ENCODE assay signal across 12 cellular contexts in the genomic region with DNA sequence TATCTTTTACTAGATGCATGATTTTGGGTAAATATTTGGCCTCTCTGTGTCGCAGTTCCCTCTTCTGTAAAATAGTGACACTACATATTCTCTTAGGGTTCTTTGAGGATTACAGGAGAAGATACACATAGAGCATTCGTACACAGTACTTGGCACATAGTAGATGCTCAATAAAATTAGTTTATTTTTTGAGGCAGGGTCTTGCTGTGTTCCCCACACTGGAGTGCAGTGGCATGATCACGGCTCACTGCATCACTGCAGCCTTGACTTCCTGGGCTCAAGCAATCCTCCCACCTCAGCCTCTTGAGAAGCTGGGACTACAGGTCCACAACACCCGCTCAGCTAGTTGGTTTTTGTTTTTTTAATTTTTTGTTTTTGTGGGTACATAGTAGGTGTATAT. TPM values are rescaled to one million over a fixed set of nuclear protein-coding genes. Genes with fewer than 3 reads are reported as not detected.
A peak's percentile ranks its signal among the peaks of the same experiment; 100 is the strongest.
DNase-seq lines count a peak whose midpoint lies in the region; ATAC-seq and TF ChIP-seq lines count a peak whose summit lies in the region.
"Had no signal": no experiment of that assay in that cellular context is flagged by ENCODE, and none has a peak within 500 bp of the region (broad histone marks: within the 10 kb centered on the region; RNA-seq: fewer than 3 reads in every experiment).

No MANE protein-coding gene starts in this region.

- DNase-seq in CD4-positive, alpha-beta memory T cell = no peak
- DNase-seq in HCT116 (ENCODE audit: low read depth, low spot score) (no peak), NCI-H748 (lab: John Stamatoyannopoulos, UW; ENCODE audit: unreplicated experiment) (no peak), tibial nerve (ENCODE audit: low spot score in 2 of 2) (no peak)
- no peak for DNase-seq in naive thymus-derived CD8-positive, alpha-beta T cell
- DNase-seq: central memory CD4-positive, alpha-beta T cell; DMS153; NCI-H2081 treated with DMSO at 0.1 percent for 48 hours; substantia nigra had no signal

- H3K4me3 Mint-ChIP-seq in CD4-positive, alpha-beta memory T cell = peak overlapping the region; percentile 93 to 99 (median 98)
- H3K4me3 Mint-ChIP-seq in activated T-helper 17 cell treated with anti-CD3 and anti-CD28 coated beads, Interleukin-2, amount 50 U/mL, for 72 hours = peak overlapping the region; percentile 92
- H3K4me3 Mint-ChIP-seq in naive thymus-derived CD8-positive, alpha-beta T cell = peak overlapping the region; percentile 85 to 100 (median 95)

- H3K4me2 ChIP-seq in HCT116 (ENCODE audit: low read length) = peak overlapping the region; percentile 89; the same call in 1 of the 2 replicates

- no peak for TF ChIP-seq RAD21 in HCT116 (IDR thresholded peaks at IDR 0.05; ENCODE audit: low read depth)

- no peaks in the 10 kb centered on the region for H3K9me3 Mint-ChIP-seq in CD4-positive, alpha-beta memory T cell
- H3K9me3 Mint-ChIP-seq in activated T-helper 17 cell treated with anti-CD3 and anti-CD28 coated beads, Interleukin-2, amount 50 U/mL, for 72 hours = no peaks in the 10 kb centered on the region
- no peaks in the 10 kb centered on the region for H3K9me3 Mint-ChIP-seq in naive thymus-derived CD8-positive, alpha-beta T cell

- peaks cover 18 to 34% (median 25%) of the 10 kb centered on the region in 4 donors for H3K4me1 Mint-ChIP-seq in CD4-positive, alpha-beta memory T cell
- H3K4me1 Mint-ChIP-seq in activated T-helper 17 cell treated with anti-CD3 and anti-CD28 coated beads, Interleukin-2, amount 50 U/mL, for 72 hours = peaks cover 4% of the 10 kb centered on the region
- H3K4me1 Mint-ChIP-seq in naive thymus-derived CD8-positive, alpha-beta T cell = peaks cover 16 to 39% (median 32%) of the 10 kb centered on the region in 4 donors

- ATAC-seq in HCT116 (no peak), HG03442 (IDR thresholded peaks at IDR 0.05; ENCODE audit: unreplicated experiment) (no peak)
- no peak for ATAC-seq in activated T-helper 17 cell treated with anti-CD3 and anti-CD28 coated beads, Interleukin-2, amount 50 U/mL, for 72 hours (replicated peaks)
- no peak for ATAC-seq in naive thymus-derived CD8-positive, alpha-beta T cell

- H3K27me3 Mint-ChIP-seq in CD4-positive, alpha-beta memory T cell = no peaks in the 10 kb centered on the region
- H3K27me3 Mint-ChIP-seq in activated T-helper 17 cell treated with anti-CD3 and anti-CD28 coated beads, Interleukin-2, amount 50 U/mL, for 72 hours = no peaks in the 10 kb centered on the region
- H3K27me3 Mint-ChIP-seq in naive thymus-derived CD8-positive, alpha-beta T cell = no peaks in the 10 kb centered on the region

- no peaks in the 10 kb centered on the region for H3K9me3 ChIP-seq in CD4-positive, alpha-beta memory T cell (ENCODE audit: control insufficient read depth in 1 of 2, low read length in 2 of 2)
- H3K9me3 ChIP-seq in HCT116 (ENCODE audit: control insufficient read depth in 1 of 2, insufficient read depth in 1 of 2, low read depth in 1 of 2, low read length in 2 of 2) (no peaks in the 10 kb centered on the region), tibial nerve (no peaks in the 10 kb centered on the region)
- H3K9me3 ChIP-seq: esophagus muscularis mucosa had no signal

- peaks cover 8 to 13% of the 10 kb centered on the region in 2 donors for H3K36me3 Mint-ChIP-seq in CD4-positive, alpha-beta memory T cell
- H3K36me3 Mint-ChIP-seq in activated T-helper 17 cell treated with anti-CD3 and anti-CD28 coated beads, Interleukin-2, amount 50 U/mL, for 72 hours (ENCODE audit: low read depth) = peaks cover 12% of the 10 kb centered on the region
- peaks cover 0 to 20% (median 4%) of the 10 kb centered on the region in 3 donors for H3K36me3 Mint-ChIP-seq in naive thymus-derived CD8-positive, alpha-beta T cell

- H3K27me3 ChIP-seq in CD4-positive, alpha-beta memory T cell (ENCODE audit: insufficient read depth, low read length) = no peaks in the 10 kb centered on the region
- H3K27me3 ChIP-seq in HCT116 (ENCODE audit: insufficient read depth, low read length) (no peaks in the 10 kb centered on the region), tibial nerve (no peaks in the 10 kb centered on the region)
- H3K27me3 ChIP-seq: esophagus muscularis mucosa had no signal

- CTCF ChIA-PET in CD4-positive, alpha-beta memory T cell (lab: Charles Lee; ENCODE audit: partially characterized antibody) = interaction anchor here (0.5 to 2.7 kb wide), 6 partner anchors 8 to 367 kb away, joined by 3 to 8 read pairs (median 4); a partner anchor contains a TSS
- CTCF ChIA-PET in HCT116 (lab: Charles Lee) = interaction anchor here (0.8 kb wide), 1 partner anchor 56 kb away, joined by 3 read pairs; no protein-coding TSS in a partner anchor

- H4K20me1 ChIP-seq in HCT116 (ENCODE audit: insufficient read depth) = no peaks in the 10 kb centered on the region; the same call in 1 of the 2 replicates

- peak overlapping the region in 2 of 7 donors; percentile 85 to 95 for H3K27ac Mint-ChIP-seq in CD4-positive, alpha-beta memory T cell
- H3K27ac Mint-ChIP-seq in activated T-helper 17 cell treated with anti-CD3 and anti-CD28 coated beads, Interleukin-2, amount 50 U/mL, for 72 hours = no peak overlapping the region
- peak overlapping the region in 3 of 10 donors; percentile 11 to 78 (median 68) for H3K27ac Mint-ChIP-seq in naive thymus-derived CD8-positive, alpha-beta T cell

- POLR2A ChIA-PET in CD4-positive, alpha-beta memory T cell (lab: Charles Lee; ENCODE audit: partially characterized antibody) = interaction anchor here (2.0 to 3.5 kb wide), 3 partner anchors 15 to 212 kb away, joined by 5 to 25 read pairs (median 9); a partner anchor contains a TSS
- POLR2A ChIA-PET in HCT116 (lab: Charles Lee) = interaction anchor here (0.7 to 0.9 kb wide), 4 partner anchors 10 to 296 kb away, joined by 3 to 4 read pairs (median 3); no protein-coding TSS in a partner anchor
- POLR2A ChIA-PET in naive thymus-derived CD8-positive, alpha-beta T cell (lab: Charles Lee) = interaction anchor here (1.0 to 3.7 kb wide), 3 partner anchors 8 to 176 kb away, joined by 3 to 14 read pairs (median 10); no protein-coding TSS in a partner anchor

- TSS peak; percentile 34 for BruUV-seq in HCT116 (replicated peaks; lab: Mats Ljungman, UMichigan)

- 88 to 97% methylated on average over 4 of the region's 4 CpGs for WGBS in tibial nerve, 2 donors

- no peaks in the 10 kb centered on the region for H3K9me2 ChIP-seq in HCT116 (ENCODE audit: insufficient read depth)

- TF ChIP-seq EP300 in tibial nerve (IDR thresholded peaks at IDR 0.05) = no peak

- H2AFZ ChIP-seq in HCT116 (ENCODE audit: low read depth, low read length, poor library complexity, severe bottlenecking) = no peak overlapping the region

- no peak overlapping the region for H3K27ac ChIP-seq in CD4-positive, alpha-beta memory T cell (ENCODE audit: low read depth, low read length)
- no peak overlapping the region for H3K27ac ChIP-seq in HCT116 (ENCODE audit: low read depth, low read length)
- no peak overlapping the region for H3K27ac ChIP-seq in tibial nerve

- RAD21 ChIA-PET in HCT116 (lab: Charles Lee; ENCODE audit: low non-redundant PET in 1 of 2, low total read pairs in 2 of 2, uncharacterized antibody in 2 of 2, unreplicated experiment in 2 of 2) = no interaction called here

- H3K9ac ChIP-seq in HCT116 (ENCODE audit: low read length) = no peak overlapping the region

- peaks cover 12% of the 10 kb centered on the region; the same call in 1 of the 2 replicates for H3K79me2 ChIP-seq in HCT116 (ENCODE audit: insufficient read depth, low read length)

- intact Hi-C loops in CD4-positive, alpha-beta memory T cell (cut with micrococcal nuclease) = loop anchor here (2.0 to 10.0 kb wide), 2 partner anchors 15 to 117 kb away; no protein-coding TSS in a partner anchor
- intact Hi-C loops in HCT116 (cut with micrococcal nuclease) = loop anchor here (2.0 to 5.0 kb wide), 3 partner anchors 233 to 369 kb away; a partner anchor contains a TSS

- H3K36me3 ChIP-seq in CD4-positive, alpha-beta memory T cell (ENCODE audit: insufficient read depth, low read length) = no peaks in the 10 kb centered on the region
- H3K36me3 ChIP-seq in HCT116 (ENCODE audit: control insufficient read depth in 1 of 2, insufficient read depth in 2 of 2, low read length in 2 of 2) = peaks cover 2 to 5% of the 10 kb centered on the region in 2 experiments; a peak in 1 of 4 replicates
- peaks cover 0 to 8% (median 0%) of the 10 kb centered on the region in 3 donors for H3K36me3 ChIP-seq in tibial nerve

- TF ChIP-seq CTCF in HCT116 (IDR thresholded peaks at IDR 0.05 in 2 of 3, conservative IDR thresholded peaks at IDR 0.05 in 1 of 3; ENCODE audit: borderline replicate concordance in 1 of 3, insufficient read depth in 1 of 3, low read depth in 2 of 3, low read length in 2 of 3) (no peak), tibial nerve (IDR thresholded peaks at IDR 0.05) (no peak)

- no peak overlapping the region for H3K4me3 ChIP-seq in CD4-positive, alpha-beta memory T cell (ENCODE audit: low read length in 2 of 2)
- no peak overlapping the region for H3K4me3 ChIP-seq in HCT116 (replicated peaks in 1 of 2; ENCODE audit: low read depth in 1 of 2, low read length in 2 of 2)
- H3K4me3 ChIP-seq in tibial nerve = no peak overlapping the region

- H3K4me1 ChIP-seq in CD4-positive, alpha-beta memory T cell (ENCODE audit: insufficient read depth, low read length) = peaks cover 22% of the 10 kb centered on the region
- peaks cover 7 to 12% of the 10 kb centered on the region in 2 experiments; a peak in 3 of 4 replicates for H3K4me1 ChIP-seq in HCT116 (ENCODE audit: control insufficient read depth in 1 of 2, insufficient read depth in 2 of 2, low read length in 2 of 2)
- peaks cover 0 to 15% (median 0%) of the 10 kb centered on the region in 4 donors for H3K4me1 ChIP-seq in tibial nerve

- TF ChIP-seq POLR2A in HCT116 (IDR thresholded peaks at IDR 0.05; ENCODE audit: borderline replicate concordance, extremely low read depth, insufficient read depth, insufficient read length) (no peak), tibial nerve (IDR thresholded peaks at IDR 0.05) (no peak)

RNA-seq across cellular contexts. Expression of a gene that starts 1.6 kb away (rescaled TPM):
- 10 to 100 TPM; 14.7 to 15.5 TPM for total RNA-seq in CD4-positive, alpha-beta memory T cell
- polyA plus RNA-seq in CD4-positive, alpha-beta memory T cell = 1 to 10 TPM in 1 of 2 donors, under 1 TPM in 1; 0.23 to 2.4 TPM
- total RNA-seq in HCT116 (2021; ENCODE audit: unreplicated experiment) = 14.0 TPM
- 3.0 and 3.4 TPM in 2 replicates for polyA plus RNA-seq in HCT116 (2012)
- total RNA-seq in activated T-helper 17 cell treated with anti-CD3 and anti-CD28 coated beads, Interleukin-2, amount 50 U/mL, for 72 hours = 10 to 100 TPM in 1 of 2 donors, 1 to 10 TPM in 1; 9.7 to 16.1 TPM
- 10 to 100 TPM; 15.3 to 15.7 TPM for total RNA-seq in naive thymus-derived CD8-positive, alpha-beta T cell
- 1 to 10 TPM; 1.1 to 3.9 (median 3.7) TPM for polyA plus RNA-seq in naive thymus-derived CD8-positive, alpha-beta T cell
- 10 to 100 TPM in 1 of 4 donors, 1 to 10 TPM in 3; 8.8 to 19.2 (median 9.4) TPM for total RNA-seq in tibial nerve

RNA-seq across cellular contexts. Expression of a gene that starts 47.9 kb away (rescaled TPM):
- total RNA-seq in CD4-positive, alpha-beta memory T cell = 10 to 100 TPM; 49.2 TPM
- polyA plus RNA-seq in CD4-positive, alpha-beta memory T cell = 10 to 100 TPM; 62.3 to 66.1 TPM
- 35.4 TPM for total RNA-seq in HCT116 (2021; ENCODE audit: unreplicated experiment)
- polyA plus RNA-seq in HCT116 (2012) = 11.0 and 14.3 TPM in 2 replicates
- 10 to 100 TPM; 26.6 to 55.2 TPM for total RNA-seq in activated T-helper 17 cell treated with anti-CD3 and anti-CD28 coated beads, Interleukin-2, amount 50 U/mL, for 72 hours
- total RNA-seq in naive thymus-derived CD8-positive, alpha-beta T cell = 10 to 100 TPM; 51.9 to 59.0 TPM
- polyA plus RNA-seq in naive thymus-derived CD8-positive, alpha-beta T cell = 10 to 100 TPM; 47.2 to 55.9 (median 51.6) TPM
- 10 to 100 TPM; 30.6 to 32.7 (median 31.6) TPM for total RNA-seq in tibial nerve

RNA-seq across cellular contexts. Expression of a gene that starts 58.6 kb away (rescaled TPM):
- total RNA-seq in CD4-positive, alpha-beta memory T cell = 10 to 100 TPM; 12.2 to 13.5 TPM
- polyA plus RNA-seq in CD4-positive, alpha-beta memory T cell = 10 to 100 TPM; 35.9 to 43.3 TPM
- total RNA-seq in HCT116 (2021; ENCODE audit: unreplicated experiment) = 48.3 TPM
- 52.0 and 59.8 TPM in 2 replicates for polyA plus RNA-seq in HCT116 (2012)
- 10 to 100 TPM; 17.4 to 42.1 TPM for total RNA-seq in activated T-helper 17 cell treated with anti-CD3 and anti-CD28 coated beads, Interleukin-2, amount 50 U/mL, for 72 hours
- total RNA-seq in naive thymus-derived CD8-positive, alpha-beta T cell = 10 to 100 TPM; 13.1 TPM
- polyA plus RNA-seq in naive thymus-derived CD8-positive, alpha-beta T cell = 10 to 100 TPM; 29.4 to 44.2 (median 32.7) TPM
- 10 to 100 TPM; 10.7 to 25.5 (median 17.2) TPM for total RNA-seq in tibial nerve
